Comparison of ENCODE assay signal across 8 cellular contexts in the genomic region with DNA sequence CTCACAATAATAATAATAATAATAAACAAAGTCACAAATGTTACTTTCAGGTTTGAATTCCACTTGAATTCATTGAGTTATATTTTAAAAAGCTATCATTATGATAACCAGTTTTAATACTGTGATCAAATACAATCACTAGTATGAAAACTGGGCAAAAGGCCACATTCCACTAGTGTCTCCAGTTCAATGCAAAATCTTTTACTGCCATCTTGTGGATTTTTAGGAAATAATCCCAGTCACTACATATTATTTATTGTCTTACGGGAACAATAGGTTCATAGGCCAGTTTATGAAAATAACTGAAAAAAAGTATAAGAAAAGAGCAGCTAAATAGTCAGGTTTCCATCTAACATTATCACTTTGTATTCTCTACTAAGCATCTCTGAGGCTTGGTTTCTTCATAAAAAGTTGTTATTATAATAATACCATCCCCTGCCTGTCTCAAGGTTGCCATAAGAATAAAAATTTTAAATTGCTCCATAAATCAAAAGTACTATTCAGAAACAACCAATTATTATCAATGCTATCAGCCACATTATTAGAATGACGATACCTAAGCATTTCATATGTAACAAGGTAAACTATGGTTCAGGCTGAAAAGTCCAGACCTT.
A peak's percentile ranks its signal among the peaks of the same experiment; 100 is the strongest.
DNase-seq lines count a peak whose midpoint lies in the region; ATAC-seq, FAIRE-seq and TF ChIP-seq lines count a peak whose summit lies in the region.

No MANE protein-coding gene starts in this region.

- in situ Hi-C loops in Caki2 (cut with HindIII; ENCODE audit: low pct_unique_long_range_greater_than_20kb, low sequenced_read_pairs): no loop called here
- in situ Hi-C loops in HAP-1 (cut with MboI; ENCODE audit: low sequenced_read_pairs): loop anchor here (25.0 kb wide), 3 partner anchors 508 to 1108 kb away; no protein-coding TSS in a partner anchor
- in situ Hi-C loops in astrocyte of the spinal cord (cut with HindIII; ENCODE audit: low sequenced_read_pairs): no loop called here

- H3K27me3 ChIP-seq in HAP-1 (ENCODE audit: low read depth) (peaks cover 9% of the 10 kb centered on the region), upper lobe of left lung (no peaks in the 10 kb centered on the region)

- 29 to 35% methylated on average over 2 of the region's 2 CpGs for WGBS in upper lobe of left lung, 2 donors

- no peaks in the 10 kb centered on the region for H3K36me3 ChIP-seq in HAP-1 (replicated peaks)
- H3K36me3 ChIP-seq in upper lobe of left lung: no peaks in the 10 kb centered on the region

- peak in 1 of 2 donors; percentile 75 for ATAC-seq in upper lobe of left lung (ENCODE audit: low FRiP score in 2 of 2)
- no peak for ATAC-seq in HG02938 (IDR thresholded peaks at IDR 0.05; ENCODE audit: unreplicated experiment)

- H3K4me1 ChIP-seq in HAP-1 (no peaks in the 10 kb centered on the region), upper lobe of left lung (no peaks in the 10 kb centered on the region)

- FAIRE-seq in islet of Langerhans (lab: Jason Lieb, UNC): peak; percentile 100

- H3K9me3 ChIP-seq in HAP-1: no peaks in the 10 kb centered on the region
- H3K9me3 ChIP-seq in upper lobe of left lung: no peaks in the 10 kb centered on the region

- DNase-seq in Caki2 (ENCODE audit: low read depth): peak; percentile 20
- DNase-seq in HAP-1 (ENCODE audit: low spot score in 2 of 2): peak; percentile 9 to 57
- peak; percentile 29 for DNase-seq in NCI-H2196 treated with DMSO at 0.1 percent for 48 hours (lab: John Stamatoyannopoulos, UW; ENCODE audit: unreplicated experiment)
- peak; percentile 70 for DNase-seq in astrocyte of the spinal cord (ENCODE audit: low read depth, low spot score)
- DNase-seq in upper lobe of left lung: no peak
- DNase-seq in activated CD4-positive, alpha-beta T cell treated with anti-CD3 and anti-CD28 coated beads, Interleukin-2, amount 50 U/mL, for 48 hours: no peak

- TF ChIP-seq CTCF in astrocyte of the spinal cord (IDR thresholded peaks at IDR 0.05; ENCODE audit: low read depth, low read length): peak; percentile 50
- peak in 4 of 6 experiments; percentile 32 to 62 (median 57) for TF ChIP-seq CTCF in upper lobe of left lung (IDR thresholded peaks at IDR 0.05)

- TF ChIP-seq EP300 in upper lobe of left lung (IDR thresholded peaks at IDR 0.05): no peak

- no peak overlapping the region for H3K27ac ChIP-seq in upper lobe of left lung

- no peak for TF ChIP-seq POLR2A in upper lobe of left lung (IDR thresholded peaks at IDR 0.05)

- no peak overlapping the region for H3K4me3 ChIP-seq in HAP-1
- H3K4me3 ChIP-seq in astrocyte of the spinal cord (ENCODE audit: low read depth, low read length): no peak overlapping the region
- H3K4me3 ChIP-seq in upper lobe of left lung: no peak overlapping the region

Comparison
In these comparisons a context has a peak if more than half of its experiments do, and no peak if none do; other contexts are left out.
1. DNase-seq: peak in Caki2 (single experiment), HAP-1 (2 of 2), NCI-H2196 treated with DMSO at 0.1 percent for 48 hours (single experiment) and astrocyte of the spinal cord (single experiment); none in upper lobe of left lung (0 of 2) and activated CD4-positive, alpha-beta T cell treated with anti-CD3 and anti-CD28 coated beads, Interleukin-2, amount 50 U/mL, for 48 hours (0 of 2).